Comparison of ENCODE assay signal across 15 cellular contexts in the genomic region with DNA sequence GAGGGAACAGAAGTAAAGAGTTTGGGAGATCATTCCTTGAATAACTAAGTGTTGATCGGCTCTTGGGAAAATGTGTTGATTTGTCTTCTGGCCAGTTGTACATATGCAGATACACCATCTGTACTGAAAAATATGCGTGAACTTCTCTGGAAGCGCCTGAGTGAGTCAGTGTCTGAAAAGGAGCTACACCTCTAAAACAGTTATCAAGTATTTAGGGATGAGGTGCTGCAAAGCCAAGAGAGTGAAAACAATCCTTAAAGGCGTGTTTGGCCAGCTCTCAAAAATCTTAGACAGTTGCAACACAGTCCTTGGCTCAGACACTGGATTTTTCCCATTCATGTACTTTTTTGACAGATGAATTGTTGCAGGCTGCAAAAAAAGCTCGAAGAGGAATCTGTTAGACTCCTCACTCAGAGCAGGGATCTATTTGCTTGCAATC.
A peak's percentile ranks its signal among the peaks of the same experiment; 100 is the strongest.
DNase-seq lines count a peak whose midpoint lies in the region; ATAC-seq and TF ChIP-seq lines count a peak whose summit lies in the region.
"Had no signal": no experiment of that assay in that cellular context is flagged by ENCODE, and none has a peak within 500 bp of the region (broad histone marks: within the 10 kb centered on the region; RNA-seq: fewer than 3 reads in every experiment).

No MANE protein-coding gene starts in this region.

- peak in 7 of 8 donors; percentile 30 to 76 (median 62) for ATAC-seq in heart right ventricle
- ATAC-seq: HCT116, Panc1 had no signal

- TF ChIP-seq CTCF in AG09309 (IDR thresholded peaks at IDR 0.05; ENCODE audit: control insufficient read depth, insufficient read depth, low read depth, low read length, missing control alignments) (no peak), astrocyte of the spinal cord (IDR thresholded peaks at IDR 0.05; ENCODE audit: low read depth, low read length) (no peak), heart right ventricle (IDR thresholded peaks at IDR 0.05) (no peak), prostate gland (IDR thresholded peaks at IDR 0.05) (no peak), Peyer's patch (IDR thresholded peaks at IDR 0.05) (no peak)

- H3K27me3 ChIP-seq in heart right ventricle (peaks cover 0 to 5% (median 0%) of the 10 kb centered on the region in 7 donors), prostate gland (replicated peaks; ENCODE audit: insufficient read depth) (no peaks in the 10 kb centered on the region), Peyer's patch (no peaks in the 10 kb centered on the region)
- H3K27me3 ChIP-seq: BLaER1 treated with 17β-estradiol and CSF1 and Interleukin-3, amounts not matched to agents 10 nM and 100 nM had no signal

- DNase-seq in AG09309 (ENCODE audit: low read depth): peak; percentile 64
- DNase-seq in astrocyte of the spinal cord (ENCODE audit: low read depth, low spot score): peak; percentile 31
- peak in 1 of 2 donors; percentile 17 for DNase-seq in heart right ventricle
- peak; percentile 27 for DNase-seq in prostate gland (ENCODE audit: low spot score)
- no peak for DNase-seq in head of caudate nucleus
- no peak for DNase-seq in COLO829 (ENCODE audit: low spot score)
- DNase-seq in activated CD4-positive, alpha-beta T cell treated with anti-CD3 and anti-CD28 coated beads, Interleukin-2, amount 50 U/mL, for 4 hours: no peak
- DNase-seq in Peyer's patch: no peak
- DNase-seq: activated CD8-positive, alpha-beta memory T cell treated with anti-CD3 and anti-CD28 coated beads, Interleukin-2, amount 50 U/mL, for 48 hours; esophagus squamous epithelium; Kasumi-1 had no signal

- H3K4me1 ChIP-seq in heart right ventricle (peaks cover 0 to 36% (median 8%) of the 10 kb centered on the region in 9 donors), prostate gland (replicated peaks) (no peaks in the 10 kb centered on the region), Peyer's patch (peaks cover 0 to 5% (median 0%) of the 10 kb centered on the region in 4 donors)

- H3K36me3 ChIP-seq in heart right ventricle: no peaks in the 10 kb centered on the region
- no peaks in the 10 kb centered on the region for H3K36me3 ChIP-seq in prostate gland
- no peaks in the 10 kb centered on the region for H3K36me3 ChIP-seq in Peyer's patch
- H3K36me3 ChIP-seq: BLaER1 treated with 17β-estradiol and CSF1 and Interleukin-3, amounts not matched to agents 10 nM and 100 nM; esophagus squamous epithelium had no signal

- 61 to 64% methylated on average over 5 of the region's 5 CpGs for WGBS in heart right ventricle, 2 donors
- 21% methylated on average over 5 of the region's 5 CpGs for WGBS in prostate gland

- no peak overlapping the region for H3K4me3 ChIP-seq in AG09309 (ENCODE audit: control insufficient read depth, low read depth, low read length)
- H3K4me3 ChIP-seq in astrocyte of the spinal cord (ENCODE audit: low read depth, low read length): no peak overlapping the region
- peak overlapping the region in 1 of 10 donors; percentile 0 for H3K4me3 ChIP-seq in heart right ventricle
- H3K4me3 ChIP-seq in prostate gland: no peak overlapping the region
- no peak overlapping the region for H3K4me3 ChIP-seq in Peyer's patch
- H3K4me3 ChIP-seq: BLaER1 treated with 17β-estradiol and CSF1 and Interleukin-3, amounts not matched to agents 10 nM and 100 nM; esophagus squamous epithelium; skin epidermis had no signal

- intact Hi-C loops in heart right ventricle (cut with DNase I) (no loop called here), prostate gland (cut with DNase I) (loop anchor here (5.0 kb wide), 1 partner anchor 125 kb away; a partner anchor contains a TSS), head of caudate nucleus (cut with DNase I) (no loop called here)

- H3K27ac ChIP-seq in heart right ventricle (peak overlapping the region in 3 of 10 donors; percentile 17 to 59 (median 42)), prostate gland (no peak overlapping the region), Peyer's patch (peak overlapping the region in 1 of 4 donors; percentile 77)
- H3K27ac ChIP-seq: BLaER1 treated with 17β-estradiol and CSF1 and Interleukin-3, amounts not matched to agents 10 nM and 100 nM; skin epidermis had no signal

- TF ChIP-seq POLR2A in prostate gland (IDR thresholded peaks at IDR 0.05) (no peak), Peyer's patch (IDR thresholded peaks at IDR 0.05) (no peak)

- in situ Hi-C loops in astrocyte of the spinal cord (cut with HindIII; ENCODE audit: low sequenced_read_pairs): no loop called here

- no peaks in the 10 kb centered on the region for H3K9me3 ChIP-seq in heart right ventricle
- H3K9me3 ChIP-seq in prostate gland: no peaks in the 10 kb centered on the region
- no peaks in the 10 kb centered on the region for H3K9me3 ChIP-seq in Peyer's patch
- H3K9me3 ChIP-seq: BLaER1 treated with 17β-estradiol and CSF1 and Interleukin-3, amounts not matched to agents 10 nM and 100 nM; esophagus squamous epithelium had no signal

Comparison
In these comparisons a context has a peak if more than half of its experiments do, and no peak if none do; other contexts are left out.
1. DNase-seq: peak in AG09309 (single experiment), astrocyte of the spinal cord (single experiment) and prostate gland (single experiment); none in head of caudate nucleus (0 of 42), COLO829 (single experiment), activated CD4-positive, alpha-beta T cell treated with anti-CD3 and anti-CD28 coated beads, Interleukin-2, amount 50 U/mL, for 4 hours (0 of 2) and Peyer's patch (0 of 3).